8 cellular contexts compared by ENCODE assay signal in genomic region chr2:239143858-239144712, GRCh38.
DNase-seq lines count a peak whose midpoint lies in the region; ATAC-seq and TF ChIP-seq lines count a peak whose summit lies in the region.

No MANE protein-coding gene starts in this region.

- TF ChIP-seq CTCF in Calu3 (IDR thresholded peaks at IDR 0.05; ENCODE audit: unreplicated experiment): peak; percentile 60
- peak; percentile 24 to 80 (median 75); a peak in 5 of 6 replicates for TF ChIP-seq CTCF in HCT116 (IDR thresholded peaks at IDR 0.05 in 2 of 3, conservative IDR thresholded peaks at IDR 0.05 in 1 of 3; ENCODE audit: borderline replicate concordance in 1 of 3, insufficient read depth in 1 of 3, low read depth in 2 of 3, low read length in 2 of 3)
- peak; percentile 90 for TF ChIP-seq CTCF in WERI-Rb-1 (IDR thresholded peaks at IDR 0.05; ENCODE audit: low read depth, low read length)
- peak; percentile 49 for TF ChIP-seq CTCF in natural killer cell (IDR thresholded peaks at IDR 0.05)

- DNase-seq in Calu3: peak; percentile 27
- DNase-seq in HCT116 (ENCODE audit: low read depth, low spot score): peak; percentile 21
- DNase-seq in WERI-Rb-1: peak; percentile 40
- peak; percentile 27 to 50 for DNase-seq in erythroblast (lab: John Stamatoyannopoulos, UW)
- no peak for DNase-seq in natural killer cell
- no peak for DNase-seq in NCI-H2029 treated with DMSO at 0.1 percent for 48 hours (lab: John Stamatoyannopoulos, UW)
- DNase-seq in activated CD4-positive, CD25-positive, alpha-beta regulatory T cell treated with anti-CD3 and anti-CD28 coated beads, Interleukin-2, amount 50 U/mL, for 72 hours: no peak

- H3K27me3 Mint-ChIP-seq in Calu3 (ENCODE audit: unreplicated experiment) (no peaks in the 10 kb centered on the region), natural killer cell (ENCODE audit: low read depth in 2 of 2) (peaks cover 0 to 9% of the 10 kb centered on the region in 2 donors)

- POLR2A ChIA-PET in HCT116 (lab: Charles Lee): no interaction called here

- ATAC-seq in HCT116 (peak; percentile 88), natural killer cell (peak in 2 of 3 donors; percentile 38 to 60), HG03108 (IDR thresholded peaks at IDR 0.05; ENCODE audit: unreplicated experiment) (no peak)

- no peaks in the 10 kb centered on the region for H3K9me3 Mint-ChIP-seq in Calu3 (ENCODE audit: low read depth, unreplicated experiment)
- peaks cover 0 to 3% of the 10 kb centered on the region in 2 donors for H3K9me3 Mint-ChIP-seq in natural killer cell

- CTCF ChIA-PET in Calu3 (lab: Charles Lee): interaction anchor here (1.4 kb wide), 1 partner anchor 103 kb away, joined by 6 read pairs; no protein-coding TSS in a partner anchor
- CTCF ChIA-PET in HCT116 (lab: Charles Lee): interaction anchor here (0.8 kb wide), 1 partner anchor 16 kb away, joined by 4 read pairs; no protein-coding TSS in a partner anchor

- H3K27me3 ChIP-seq in HCT116 (ENCODE audit: insufficient read depth, low read length) (no peaks in the 10 kb centered on the region), WERI-Rb-1 (ENCODE audit: insufficient read depth, low read depth, severe bottlenecking) (no peaks in the 10 kb centered on the region)

- no peaks in the 10 kb centered on the region for H3K79me2 ChIP-seq in HCT116 (ENCODE audit: insufficient read depth, low read length)

- no peak overlapping the region for H3K4me2 ChIP-seq in HCT116 (ENCODE audit: low read length)

- no peaks in the 10 kb centered on the region for H4K20me1 ChIP-seq in HCT116 (ENCODE audit: insufficient read depth)

- H3K36me3 Mint-ChIP-seq in Calu3 (ENCODE audit: insufficient read depth, unreplicated experiment): peaks cover 6% of the 10 kb centered on the region
- H3K36me3 Mint-ChIP-seq in natural killer cell: no peaks in the 10 kb centered on the region

- H3K36me3 ChIP-seq in HCT116 (ENCODE audit: control insufficient read depth in 1 of 2, insufficient read depth in 2 of 2, low read length in 2 of 2) (peaks cover 0 to 11% of the 10 kb centered on the region in 2 experiments; a peak in 3 of 4 replicates), WERI-Rb-1 (no peaks in the 10 kb centered on the region; the same call in 1 of the 2 replicates)

- TF ChIP-seq POLR2A in HCT116 (IDR thresholded peaks at IDR 0.05; ENCODE audit: borderline replicate concordance, extremely low read depth, insufficient read depth, insufficient read length): no peak
- no peak for TF ChIP-seq POLR2A in erythroblast (IDR thresholded peaks at IDR 0.05; ENCODE audit: low read length)

- H3K27ac Mint-ChIP-seq in Calu3 (ENCODE audit: unreplicated experiment): no peak overlapping the region
- H3K27ac Mint-ChIP-seq in natural killer cell: no peak overlapping the region

- intact Hi-C loops in Calu3 (cut with micrococcal nuclease; ENCODE audit: unreplicated experiment): loop anchor here (10.0 kb wide), 1 partner anchor 251 kb away; no protein-coding TSS in a partner anchor
- intact Hi-C loops in HCT116 (cut with micrococcal nuclease): loop anchor here (5.0 kb wide), 1 partner anchor 253 kb away; no protein-coding TSS in a partner anchor
- intact Hi-C loops in natural killer cell (cut with micrococcal nuclease): no loop called here

- H3K9me3 ChIP-seq in HCT116 (ENCODE audit: control insufficient read depth in 1 of 2, insufficient read depth in 1 of 2, low read depth in 1 of 2, low read length in 2 of 2) (no peaks in the 10 kb centered on the region), WERI-Rb-1 (ENCODE audit: severe bottlenecking) (no peaks in the 10 kb centered on the region)

- no peak overlapping the region for H3K4me3 ChIP-seq in HCT116 (replicated peaks in 1 of 2; ENCODE audit: low read depth in 1 of 2, low read length in 2 of 2)
- no peak overlapping the region for H3K4me3 ChIP-seq in WERI-Rb-1 (ENCODE audit: low read depth, low read length)

- RAD21 ChIA-PET in HCT116 (lab: Charles Lee; ENCODE audit: low non-redundant PET in 1 of 2, low total read pairs in 2 of 2, uncharacterized antibody in 2 of 2, unreplicated experiment in 2 of 2): interaction anchor here in 1 of 2 experiments (0.6 kb wide), 2 partner anchors 77 to 1882 kb away, joined by 3 to 7 read pairs; no protein-coding TSS in a partner anchor

- H3K9ac ChIP-seq in HCT116 (ENCODE audit: low read length): no peak overlapping the region

- H3K4me1 ChIP-seq in HCT116 (ENCODE audit: control insufficient read depth in 1 of 2, insufficient read depth in 2 of 2, low read length in 2 of 2): peaks cover 0 to 4% of the 10 kb centered on the region in 2 experiments; a peak in 1 of 4 replicates

- no peak overlapping the region for H2AFZ ChIP-seq in HCT116 (ENCODE audit: low read depth, low read length, poor library complexity, severe bottlenecking)

- H3K4me1 Mint-ChIP-seq in Calu3 (ENCODE audit: low read depth, unreplicated experiment) (no peaks in the 10 kb centered on the region), natural killer cell (peaks cover 11 to 31% of the 10 kb centered on the region in 2 donors)

- TF ChIP-seq RAD21 in HCT116 (IDR thresholded peaks at IDR 0.05; ENCODE audit: low read depth): peak; percentile 63

- H3K27ac ChIP-seq in HCT116 (ENCODE audit: low read depth, low read length) (no peak overlapping the region; the same call in 1 of the 2 replicates), WERI-Rb-1 (no peak overlapping the region)

- H3K4me3 Mint-ChIP-seq in Calu3 (ENCODE audit: low read depth, unreplicated experiment): no peak overlapping the region
- H3K4me3 Mint-ChIP-seq in natural killer cell: no peak overlapping the region

- BruUV-seq in Calu3 (replicated peaks; lab: Mats Ljungman, UMichigan) (no TSS peak), HCT116 (replicated peaks; lab: Mats Ljungman, UMichigan) (no TSS peak)

- H3K9me2 ChIP-seq in HCT116 (ENCODE audit: insufficient read depth): no peaks in the 10 kb centered on the region

TF ChIP-seq in HCT116, 20 proteins besides CTCF, POLR2A, EP300 and RAD21:
- TF ChIP-seq REST (IDR thresholded peaks at IDR 0.05; ENCODE audit: low read depth): no peak
- no peak for TF ChIP-seq SRF (IDR thresholded peaks at IDR 0.05; ENCODE audit: low read depth)
- TF ChIP-seq EGR1 (IDR thresholded peaks at IDR 0.05; ENCODE audit: low read depth): no peak
- no peak for TF ChIP-seq ATF3 (IDR thresholded peaks at IDR 0.05)
- no peak for TF ChIP-seq YY1 (IDR thresholded peaks at IDR 0.05; ENCODE audit: extremely low read depth, insufficient replicate concordance, low read depth, low read length)
- TF ChIP-seq SIN3A (IDR thresholded peaks at IDR 0.05; ENCODE audit: low read depth): no peak
- TF ChIP-seq CBX3 (IDR thresholded peaks at IDR 0.05; ENCODE audit: low read depth): no peak
- no peak for TF ChIP-seq SP1 (IDR thresholded peaks at IDR 0.05; ENCODE audit: low read depth)
- no peak for TF ChIP-seq JUND (IDR thresholded peaks at IDR 0.05)

Comparison
In these comparisons a context has a peak if more than half of its experiments do, and no peak if none do; other contexts are left out.
1. DNase-seq: peak in Calu3 (single experiment), HCT116 (single experiment), WERI-Rb-1 (single experiment) and erythroblast (2 of 2); none in natural killer cell (single experiment), NCI-H2029 treated with DMSO at 0.1 percent for 48 hours (single experiment) and activated CD4-positive, CD25-positive, alpha-beta regulatory T cell treated with anti-CD3 and anti-CD28 coated beads, Interleukin-2, amount 50 U/mL, for 72 hours (single experiment).
2. Peak in every context shown above with its lines, with median percentiles within 50 percentile points of each other: CTCF ChIP-seq.